ENCODE assay signal across 2 cellular contexts in the genomic region with DNA sequence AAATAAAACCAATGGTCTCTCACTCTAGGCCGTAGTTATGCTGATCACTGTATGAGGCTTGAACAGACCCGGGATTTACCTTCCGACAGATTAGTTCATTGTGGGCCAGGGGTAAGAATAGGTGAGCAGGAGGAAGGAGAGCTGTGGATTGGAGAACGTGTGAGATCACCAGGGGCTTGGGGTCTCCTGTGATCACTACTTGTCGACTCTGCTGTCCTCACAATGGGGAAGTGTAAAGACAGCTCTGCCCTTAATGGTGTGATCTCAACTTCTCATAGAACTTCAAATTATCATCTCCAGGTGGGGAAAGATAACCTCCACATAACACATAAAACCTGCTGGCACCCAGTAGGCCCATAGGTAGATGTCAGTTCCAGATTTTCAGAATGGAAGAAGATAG.
TF ChIP-seq lines count a peak whose summit lies in the region.

No MANE protein-coding gene starts in this region.

TF ChIP-seq in HepG2, 621 proteins besides CTCF, POLR2A, EP300 and RAD21:
- TF ChIP-seq ETV6 (CRISPR knock-in tag; conservative IDR thresholded peaks at IDR 0.05) (no peak), ZNF75D (CRISPR knock-in tag; IDR thresholded peaks at IDR 0.05; ENCODE audit: borderline replicate concordance) (no peak), JUN (CRISPR knock-in tag; IDR thresholded peaks at IDR 0.05) (no peak), MLLT10 (CRISPR knock-in tag; IDR thresholded peaks at IDR 0.05) (no peak), ZIK1 (CRISPR knock-in tag; IDR thresholded peaks at IDR 0.05; ENCODE audit: borderline replicate concordance, low read depth) (no peak), CCDC6 (CRISPR knock-in tag; IDR thresholded peaks at IDR 0.05) (no peak), MED8 (CRISPR knock-in tag; IDR thresholded peaks at IDR 0.05; ENCODE audit: insufficient replicate concordance) (no peak), REPIN1 (CRISPR knock-in tag; IDR thresholded peaks at IDR 0.05; ENCODE audit: borderline replicate concordance, low read depth) (no peak), NFYB (CRISPR knock-in tag; IDR thresholded peaks at IDR 0.05) (no peak), SP4 (CRISPR knock-in tag; IDR thresholded peaks at IDR 0.05) (no peak), ZNF3 (CRISPR knock-in tag; IDR thresholded peaks at IDR 0.05) (no peak), RFX1 (IDR thresholded peaks at IDR 0.05) (no peak), HINFP (CRISPR knock-in tag; IDR thresholded peaks at IDR 0.05; ENCODE audit: low read depth) (no peak), NR3C1 (CRISPR knock-in tag; IDR thresholded peaks at IDR 0.05) (no peak)
- TF ChIP-seq, protein P1, sequence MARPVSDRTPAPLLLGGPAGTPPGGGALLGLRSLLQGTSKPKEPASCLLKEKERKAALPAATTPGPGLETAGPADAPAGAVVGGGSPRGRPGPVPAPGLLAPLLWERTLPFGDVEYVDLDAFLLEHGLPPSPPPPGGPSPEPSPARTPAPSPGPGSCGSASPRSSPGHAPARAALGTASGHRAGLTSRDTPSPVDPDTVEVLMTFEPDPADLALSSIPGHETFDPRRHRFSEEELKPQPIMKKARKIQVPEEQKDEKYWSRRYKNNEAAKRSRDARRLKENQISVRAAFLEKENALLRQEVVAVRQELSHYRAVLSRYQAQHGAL (CRISPR knock-in tag; IDR thresholded peaks at IDR 0.05; ENCODE audit: not compliant biosample characterization): no peak

TF ChIP-seq in endothelial cell of umbilical vein, 7 proteins besides CTCF, POLR2A, EP300 and RAD21:
- TF ChIP-seq JUN (IDR thresholded peaks at IDR 0.05; ENCODE audit: borderline replicate concordance, insufficient read depth, insufficient read length, low read depth) (no peak), GATA2 (IDR thresholded peaks at IDR 0.05; ENCODE audit: insufficient read depth, insufficient read length, low read depth, low read length) (no peak), EZH2 (IDR thresholded peaks at IDR 0.05; ENCODE audit: borderline replicate concordance, low read depth, low read length, severe bottlenecking) (no peak), MYC (IDR thresholded peaks at IDR 0.05; ENCODE audit: low read depth, low read length) (no peak), FOS (IDR thresholded peaks at IDR 0.05; ENCODE audit: borderline replicate concordance, insufficient read depth, low read length) (no peak), POLR2AphosphoS5 (IDR thresholded peaks at IDR 0.05; ENCODE audit: insufficient read depth, low read depth, low read length) (no peak)
- TF ChIP-seq, protein P2, sequence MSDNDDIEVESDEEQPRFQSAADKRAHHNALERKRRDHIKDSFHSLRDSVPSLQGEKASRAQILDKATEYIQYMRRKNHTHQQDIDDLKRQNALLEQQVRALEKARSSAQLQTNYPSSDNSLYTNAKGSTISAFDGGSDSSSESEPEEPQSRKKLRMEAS (IDR thresholded peaks at IDR 0.05; ENCODE audit: insufficient read depth, insufficient read length): no peak
